25 cellular contexts compared by ENCODE assay signal in genomic region chr12:23005387-23005786, GRCh38.
DNase-seq lines count a peak whose midpoint lies in the region; ATAC-seq, FAIRE-seq and TF ChIP-seq lines count a peak whose summit lies in the region.
"Had no signal": no experiment of that assay in that cellular context is flagged by ENCODE, and none has a peak within 500 bp of the region (broad histone marks: within the 10 kb centered on the region; RNA-seq: fewer than 3 reads in every experiment).

No MANE protein-coding gene starts in this region.

- H3K79me2 ChIP-seq in HepG2 (ENCODE audit: insufficient read depth, low read length): no peaks in the 10 kb centered on the region

- H3K27ac ChIP-seq in liver (ENCODE audit: low read depth in 1 of 2, low read length in 2 of 2) (peak overlapping the region; percentile 28 to 51), HepG2 (ENCODE audit: extremely low read length, insufficient read depth, low read length) (no peak overlapping the region), tibial artery (peak overlapping the region; percentile 13 to 70)
- H3K27ac ChIP-seq: 22Rv1; A549; BLaER1 treated with 17β-estradiol and CSF1 and Interleukin-3, amounts not matched to agents 10 nM and 100 nM; C4-2B had no signal

- BruUV-seq in HepG2 (replicated peaks; lab: Mats Ljungman, UMichigan): no TSS peak

- ATAC-seq in HepG2 (no peak), left lobe of liver (peak; percentile 51), GM18517 (IDR thresholded peaks at IDR 0.05; ENCODE audit: unreplicated experiment) (no peak)
- ATAC-seq: A549; CD8-positive, alpha-beta T cell; GM12878 had no signal

- TF ChIP-seq RAD21 in liver (IDR thresholded peaks at IDR 0.05): no peak
- TF ChIP-seq RAD21 in HepG2 (CRISPR knock-in tag; IDR thresholded peaks at IDR 0.05): no peak

- no peak overlapping the region for H3K4me2 ChIP-seq in HepG2 (ENCODE audit: low read depth, low read length)
- H3K4me2 ChIP-seq: A549; BLaER1 treated with 17β-estradiol and CSF1 and Interleukin-3, amounts not matched to agents 10 nM and 100 nM had no signal

- no peaks in the 10 kb centered on the region for H3K36me3 ChIP-seq in liver (ENCODE audit: control insufficient read depth in 4 of 4, insufficient read depth in 3 of 4, low read depth in 1 of 4, low read length in 3 of 4)
- no peaks in the 10 kb centered on the region for H3K36me3 ChIP-seq in HepG2 (replicated peaks in 1 of 2; ENCODE audit: control insufficient read depth in 1 of 2, insufficient read depth in 2 of 2, low read length in 2 of 2)
- H3K36me3 ChIP-seq in tibial artery: no peaks in the 10 kb centered on the region
- H3K36me3 ChIP-seq: BLaER1 treated with 17β-estradiol and CSF1 and Interleukin-3, amounts not matched to agents 10 nM and 100 nM had no signal

- FAIRE-seq in HepG2 (lab: Jason Lieb, UNC): no peak
- FAIRE-seq: A549, GM12878, GM12892, GM18507, GM19239 had no signal

- H3K27me3 ChIP-seq in liver (ENCODE audit: control insufficient read depth in 4 of 4, insufficient read depth in 4 of 4, low read length in 3 of 4): no peaks in the 10 kb centered on the region
- no peaks in the 10 kb centered on the region; a peak in 1 of 5 replicates for H3K27me3 ChIP-seq in HepG2 (ENCODE audit: control insufficient read depth in 1 of 2, insufficient read depth in 2 of 2, low read length in 2 of 2)
- no peaks in the 10 kb centered on the region for H3K27me3 ChIP-seq in tibial artery
- H3K27me3 ChIP-seq: BLaER1 treated with 17β-estradiol and CSF1 and Interleukin-3, amounts not matched to agents 10 nM and 100 nM had no signal

- no peak for DNase-seq in HepG2 (ENCODE audit: low spot score)
- DNase-seq in left lobe of liver (ENCODE audit: low spot score): no peak
- no peak for DNase-seq in tibial artery
- DNase-seq in GOT3 (lab: John Stamatoyannopoulos, UW): no peak
- DNase-seq: AML-193; Caco-2; CD4-positive, alpha-beta T cell; CD8-positive, alpha-beta T cell; DMS 273 treated with DMSO at 0.1 percent for 48 hours; DMS153; DMS53; DMS79; DND-41; EL; GDM1 had no signal

- in situ Hi-C loops in HepG2 (cut with HindIII; ENCODE audit: extremely low pct_ligation_motif_present, low pct_unique_long_range_greater_than_20kb): no loop called here

- H2AFZ ChIP-seq in HepG2 (ENCODE audit: low read length): no peak overlapping the region

- H3K4me3 ChIP-seq in liver (ENCODE audit: low read depth in 1 of 3, low read length in 3 of 3) (no peak overlapping the region), HepG2 (replicated peaks in 1 of 3; ENCODE audit: insufficient read depth in 1 of 3, low read depth in 2 of 3, low read length in 3 of 3) (no peak overlapping the region), tibial artery (no peak overlapping the region)
- H3K4me3 ChIP-seq: A549; BLaER1 treated with 17β-estradiol and CSF1 and Interleukin-3, amounts not matched to agents 10 nM and 100 nM; GM12878 had no signal

- intact Hi-C loops in HepG2 (cut with micrococcal nuclease; ENCODE audit: unreplicated experiment): no loop called here
- intact Hi-C loops in tibial artery (cut with DNase I; ENCODE audit: low total_unique reads): no loop called here

- CTCF ChIA-PET in HepG2 (lab: Yijun Ruan, JAX; ENCODE audit: low intra/inter-chr PET ratio, low total read pairs): no interaction called here

- TF ChIP-seq POLR2A in HepG2 (IDR thresholded peaks at IDR 0.05; ENCODE audit: insufficient read depth in 1 of 2, low read depth in 2 of 2, low read length in 2 of 2): no peak

- 22% methylated on average over 2 of the region's 2 CpGs for WGBS in liver
- 4% methylated on average over 2 of the region's 2 CpGs for WGBS in HepG2 (ENCODE audit: low lambda C conversion rate)

- no peaks in the 10 kb centered on the region for H4K20me1 ChIP-seq in HepG2 (ENCODE audit: insufficient read depth, low read length)
- H4K20me1 ChIP-seq: BLaER1 treated with 17β-estradiol and CSF1 and Interleukin-3, amounts not matched to agents 10 nM and 100 nM had no signal

- TF ChIP-seq CTCF in liver (IDR thresholded peaks at IDR 0.05; ENCODE audit: low read depth, low read length, missing input control) (no peak), HepG2 (CRISPR knock-in tag; IDR thresholded peaks at IDR 0.05) (no peak), tibial artery (IDR thresholded peaks at IDR 0.05) (no peak)

- peaks cover 3 to 38% (median 23%) of the 10 kb centered on the region in 4 donors for H3K4me1 ChIP-seq in liver (ENCODE audit: control insufficient read depth in 4 of 4, insufficient read depth in 4 of 4, low read length in 3 of 4)
- peaks cover 7% of the 10 kb centered on the region for H3K4me1 ChIP-seq in HepG2 (ENCODE audit: insufficient read depth, low read length)
- peaks cover 0 to 61% (median 20%) of the 10 kb centered on the region in 4 donors for H3K4me1 ChIP-seq in tibial artery
- H3K4me1 ChIP-seq: A549; BLaER1 treated with 17β-estradiol and CSF1 and Interleukin-3, amounts not matched to agents 10 nM and 100 nM; Caco-2 had no signal

- POLR2A ChIA-PET in HepG2 (lab: Yijun Ruan, JAX): no interaction called here

- TF ChIP-seq EP300 in HepG2 (IDR thresholded peaks at IDR 0.05; ENCODE audit: low read depth in 2 of 2, low read length in 2 of 2): no peak
- TF ChIP-seq EP300 in HepG2 (CRISPR knock-in tag; IDR thresholded peaks at IDR 0.05; ENCODE audit: borderline replicate concordance): no peak

- H3K9ac ChIP-seq in liver (ENCODE audit: low read depth in 1 of 2, low read length in 2 of 2) (no peak overlapping the region), HepG2 (ENCODE audit: insufficient read depth, low read depth, low read length) (no peak overlapping the region)
- H3K9ac ChIP-seq: BLaER1 treated with 17β-estradiol and CSF1 and Interleukin-3, amounts not matched to agents 10 nM and 100 nM had no signal

- H3K9me3 ChIP-seq in liver (ENCODE audit: control insufficient read depth in 4 of 4, low read length in 3 of 4) (no peaks in the 10 kb centered on the region), HepG2 (ENCODE audit: low read length) (no peaks in the 10 kb centered on the region), tibial artery (no peaks in the 10 kb centered on the region)
- H3K9me3 ChIP-seq: A549; BLaER1 treated with 17β-estradiol and CSF1 and Interleukin-3, amounts not matched to agents 10 nM and 100 nM; Caco-2 had no signal

TF ChIP-seq in liver, 16 proteins besides CTCF, POLR2A, EP300 and RAD21 (continues in another document):
- TF ChIP-seq HNF4A (conservative IDR thresholded peaks at IDR 0.05) (peak; percentile 70 to 85), FOXA2 (IDR thresholded peaks at IDR 0.05) (peak; percentile 49), RXRA (IDR thresholded peaks at IDR 0.05) (peak in 1 of 2 donors; percentile 65), JUND (IDR thresholded peaks at IDR 0.05) (peak in 1 of 2 donors; percentile 42), FOXA1 (IDR thresholded peaks at IDR 0.05) (peak; percentile 54), YY1 (IDR thresholded peaks at IDR 0.05) (peak; percentile 76)
- TF ChIP-seq, protein P1, sequence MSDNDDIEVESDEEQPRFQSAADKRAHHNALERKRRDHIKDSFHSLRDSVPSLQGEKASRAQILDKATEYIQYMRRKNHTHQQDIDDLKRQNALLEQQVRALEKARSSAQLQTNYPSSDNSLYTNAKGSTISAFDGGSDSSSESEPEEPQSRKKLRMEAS (IDR thresholded peaks at IDR 0.05): no peak

TF ChIP-seq in HepG2, 621 proteins besides CTCF, POLR2A, EP300 and RAD21:
- TF ChIP-seq ZNF501 (CRISPR knock-in tag; IDR thresholded peaks at IDR 0.05): no peak
- TF ChIP-seq ZBTB8A (CRISPR knock-in tag; IDR thresholded peaks at IDR 0.05; ENCODE audit: borderline replicate concordance, low read depth): no peak
- no peak for TF ChIP-seq ZNF780A (CRISPR knock-in tag; IDR thresholded peaks at IDR 0.05)
- no peak for TF ChIP-seq ZIK1 (CRISPR knock-in tag; IDR thresholded peaks at IDR 0.05; ENCODE audit: borderline replicate concordance, low read depth)
- no peak for TF ChIP-seq ZSCAN12 (CRISPR knock-in tag; IDR thresholded peaks at IDR 0.05)
- TF ChIP-seq ETV5 (CRISPR knock-in tag; IDR thresholded peaks at IDR 0.05; ENCODE audit: borderline replicate concordance): no peak
- TF ChIP-seq, protein P2, sequence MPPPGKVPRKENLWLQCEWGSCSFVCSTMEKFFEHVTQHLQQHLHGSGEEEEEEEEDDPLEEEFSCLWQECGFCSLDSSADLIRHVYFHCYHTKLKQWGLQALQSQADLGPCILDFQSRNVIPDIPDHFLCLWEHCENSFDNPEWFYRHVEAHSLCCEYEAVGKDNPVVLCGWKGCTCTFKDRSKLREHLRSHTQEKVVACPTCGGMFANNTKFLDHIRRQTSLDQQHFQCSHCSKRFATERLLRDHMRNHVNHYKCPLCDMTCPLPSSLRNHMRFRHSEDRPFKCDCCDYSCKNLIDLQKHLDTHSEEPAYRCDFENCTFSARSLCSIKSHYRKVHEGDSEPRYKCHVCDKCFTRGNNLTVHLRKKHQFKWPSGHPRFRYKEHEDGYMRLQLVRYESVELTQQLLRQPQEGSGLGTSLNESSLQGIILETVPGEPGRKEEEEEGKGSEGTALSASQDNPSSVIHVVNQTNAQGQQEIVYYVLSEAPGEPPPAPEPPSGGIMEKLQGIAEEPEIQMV (CRISPR knock-in tag; IDR thresholded peaks at IDR 0.05; ENCODE audit: low read depth): no peak
- TF ChIP-seq PHB2 (IDR thresholded peaks at IDR 0.05; ENCODE audit: partially characterized antibody): no peak
- TF ChIP-seq GATAD1 (CRISPR knock-in tag; IDR thresholded peaks at IDR 0.05): no peak
- TF ChIP-seq ZNF460 (CRISPR knock-in tag; IDR thresholded peaks at IDR 0.05; ENCODE audit: borderline replicate concordance): no peak
- TF ChIP-seq, protein P3, sequence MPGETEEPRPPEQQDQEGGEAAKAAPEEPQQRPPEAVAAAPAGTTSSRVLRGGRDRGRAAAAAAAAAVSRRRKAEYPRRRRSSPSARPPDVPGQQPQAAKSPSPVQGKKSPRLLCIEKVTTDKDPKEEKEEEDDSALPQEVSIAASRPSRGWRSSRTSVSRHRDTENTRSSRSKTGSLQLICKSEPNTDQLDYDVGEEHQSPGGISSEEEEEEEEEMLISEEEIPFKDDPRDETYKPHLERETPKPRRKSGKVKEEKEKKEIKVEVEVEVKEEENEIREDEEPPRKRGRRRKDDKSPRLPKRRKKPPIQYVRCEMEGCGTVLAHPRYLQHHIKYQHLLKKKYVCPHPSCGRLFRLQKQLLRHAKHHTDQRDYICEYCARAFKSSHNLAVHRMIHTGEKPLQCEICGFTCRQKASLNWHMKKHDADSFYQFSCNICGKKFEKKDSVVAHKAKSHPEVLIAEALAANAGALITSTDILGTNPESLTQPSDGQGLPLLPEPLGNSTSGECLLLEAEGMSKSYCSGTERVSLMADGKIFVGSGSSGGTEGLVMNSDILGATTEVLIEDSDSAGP (CRISPR knock-in tag; IDR thresholded peaks at IDR 0.05; ENCODE audit: borderline replicate concordance): no peak
- TF ChIP-seq TCF7 (IDR thresholded peaks at IDR 0.05; ENCODE audit: low read depth): no peak
